23 cellular contexts compared by ENCODE assay signal in genomic region chr7:70730451-70731110, GRCh38.
"Had no signal": no experiment of that assay in that cellular context is flagged by ENCODE, and none has a peak within 500 bp of the region (broad histone marks: within the 10 kb centered on the region; RNA-seq: fewer than 3 reads in every experiment).

No MANE protein-coding gene starts in this region.

- H3K27me3 ChIP-seq: adrenal gland, breast epithelium, pancreas, right atrium auricular region, tibial artery, vagina had no signal

- H3K36me3 ChIP-seq: adrenal gland, breast epithelium, pancreas, right atrium auricular region, tibial artery, vagina had no signal

- H3K27ac Mint-ChIP-seq: activated CD4-positive, alpha-beta T cell treated with anti-CD3 and anti-CD28 coated beads, Interleukin-2, amount 10 ng/mL, durations not matched to agents 7 days and 5 days; activated CD8-positive, alpha-beta memory T cell treated with anti-CD3 and anti-CD28 coated beads, Interleukin-2, amount 10 ng/mL, durations not matched to agents 7 days and 5 days; activated CD8-positive, alpha-beta T cell treated with anti-CD3 and anti-CD28 coated beads for 36 hours; activated naive CD8-positive, alpha-beta T cell; activated T-helper 2 cell treated with anti-CD3 and anti-CD28 coated beads, Interferon-gamma antibody, Interleukin-2, Interleukin-4, amounts not matched to agents 10 μg/mL and 5 μg/mL and 100 μg/mL, durations not matched to agents 14 hours and 24 hours and 36 hours; mesothelial cell of epicardium; nephron; stimulated activated naive CD8-positive, alpha-beta T cell treated with anti-CD3 and anti-CD28 coated beads, Interleukin-15, Interleukin-2, amounts not matched to agents 100 ng/mL and 50 ng/mL, for 24 hours; T-cell; T-helper 2 cell treated with Interferon-gamma antibody and Interleukin-4, amounts not matched to agents 5 μg/mL and 100 μg/mL, for 36 hours had no signal

- H3K9me3 ChIP-seq: adrenal gland, breast epithelium, pancreas, psoas muscle, right atrium auricular region, tibial artery, vagina had no signal

- H3K27ac ChIP-seq: adrenal gland, coronary artery, pancreas, psoas muscle, right atrium auricular region, tibial artery, vagina had no signal

- H3K9me3 Mint-ChIP-seq: activated T-helper 2 cell treated with anti-CD3 and anti-CD28 coated beads, Interferon-gamma antibody, Interleukin-2, Interleukin-4, amounts not matched to agents 10 μg/mL and 5 μg/mL and 100 μg/mL, durations not matched to agents 14 hours and 24 hours and 36 hours had no signal

- DNase-seq: activated CD4-positive, alpha-beta T cell treated with anti-CD3 and anti-CD28 coated beads, Interleukin-2, amount 10 ng/mL, durations not matched to agents 7 days and 5 days; activated CD8-positive, alpha-beta memory T cell treated with anti-CD3 and anti-CD28 coated beads, Interleukin-2, amount 10 ng/mL, durations not matched to agents 7 days and 5 days; activated CD8-positive, alpha-beta T cell treated with anti-CD3 and anti-CD28 coated beads for 36 hours; activated naive CD4-positive, alpha-beta T cell; adrenal gland; pancreas; psoas muscle; stimulated activated CD4-positive, alpha-beta T cell treated with anti-CD3 and anti-CD28 coated beads, Interleukin-4, amount 100 ng/mL, for 24 hours; substantia nigra; T-cell; tibial artery had no signal

- H3K27me3 Mint-ChIP-seq: activated CD4-positive, alpha-beta T cell treated with anti-CD3 and anti-CD28 coated beads, Interleukin-2, amount 10 ng/mL, durations not matched to agents 7 days and 5 days; activated CD8-positive, alpha-beta memory T cell treated with anti-CD3 and anti-CD28 coated beads, Interleukin-2, amount 10 ng/mL, durations not matched to agents 7 days and 5 days; activated CD8-positive, alpha-beta T cell treated with anti-CD3 and anti-CD28 coated beads for 36 hours; activated naive CD8-positive, alpha-beta T cell; stimulated activated naive CD8-positive, alpha-beta T cell treated with anti-CD3 and anti-CD28 coated beads, Interleukin-15, Interleukin-2, amounts not matched to agents 100 ng/mL and 50 ng/mL, for 24 hours had no signal

- H3K4me3 ChIP-seq: adrenal gland, breast epithelium, coronary artery, pancreas, psoas muscle, right atrium auricular region, tibial artery, vagina had no signal

- H3K4me1 Mint-ChIP-seq: activated CD4-positive, alpha-beta T cell treated with anti-CD3 and anti-CD28 coated beads, Interleukin-2, amount 10 ng/mL, durations not matched to agents 7 days and 5 days; activated CD8-positive, alpha-beta memory T cell treated with anti-CD3 and anti-CD28 coated beads, Interleukin-2, amount 10 ng/mL, durations not matched to agents 7 days and 5 days had no signal

- H3K4me1 ChIP-seq: pancreas, right atrium auricular region had no signal

- ATAC-seq: activated CD4-positive, CD25-positive, alpha-beta regulatory T cell treated with anti-CD3 and anti-CD28 coated beads, Interleukin-2, amount 50 U/mL, for 24 hours; activated CD8-positive, alpha-beta memory T cell treated with anti-CD3 and anti-CD28 coated beads, Interleukin-2, amount 10 ng/mL, durations not matched to agents 7 days and 5 days; activated CD8-positive, alpha-beta T cell treated with anti-CD3 and anti-CD28 coated beads for 36 hours; left lobe of liver; pancreas; T-cell had no signal

- H3K36me3 Mint-ChIP-seq: activated CD8-positive, alpha-beta memory T cell treated with anti-CD3 and anti-CD28 coated beads, Interleukin-2, amount 10 ng/mL, durations not matched to agents 7 days and 5 days; activated naive CD8-positive, alpha-beta T cell had no signal

- H3K4me3 Mint-ChIP-seq: activated CD4-positive, alpha-beta T cell treated with anti-CD3 and anti-CD28 coated beads, Interleukin-2, amount 10 ng/mL, durations not matched to agents 7 days and 5 days; activated CD8-positive, alpha-beta memory T cell treated with anti-CD3 and anti-CD28 coated beads, Interleukin-2, amount 10 ng/mL, durations not matched to agents 7 days and 5 days; activated CD8-positive, alpha-beta T cell treated with anti-CD3 and anti-CD28 coated beads for 36 hours; activated naive CD8-positive, alpha-beta T cell; mesothelial cell of epicardium; nephron; stimulated activated naive CD8-positive, alpha-beta T cell treated with anti-CD3 and anti-CD28 coated beads, Interleukin-15, Interleukin-2, amounts not matched to agents 100 ng/mL and 50 ng/mL, for 24 hours; T-cell; T-helper 2 cell treated with Interferon-gamma antibody and Interleukin-4, amounts not matched to agents 5 μg/mL and 100 μg/mL, for 36 hours had no signal
